In genomic region chr19:44258835-44259413, GRCh38 we compare ENCODE assay signal across 15 cellular contexts. TPM values are rescaled to one million over a fixed set of nuclear protein-coding genes. Genes with fewer than 3 reads are reported as not detected.
DNase-seq lines count a peak whose midpoint lies in the region; ATAC-seq, FAIRE-seq and TF ChIP-seq lines count a peak whose summit lies in the region.
"Had no signal": no experiment of that assay in that cellular context is flagged by ENCODE, and none has a peak within 500 bp of the region (broad histone marks: within the 10 kb centered on the region; RNA-seq: fewer than 3 reads in every experiment).

No MANE protein-coding gene starts in this region.

- no peaks in the 10 kb centered on the region for H3K79me2 ChIP-seq in HepG2 (ENCODE audit: insufficient read depth, low read length)

- FAIRE-seq in HepG2 (lab: Jason Lieb, UNC), result no peak
- FAIRE-seq: RCC 7860 had no signal

- H2AFZ ChIP-seq in HepG2 (ENCODE audit: low read length), result no peak overlapping the region

- H3K9ac ChIP-seq in HepG2 (ENCODE audit: insufficient read depth, low read depth, low read length), result no peak overlapping the region
- H3K9ac ChIP-seq in iPS-15b (ENCODE audit: low read depth, low read length), result no peak overlapping the region

- H3K9me3 ChIP-seq in HepG2 (ENCODE audit: low read length) (peaks cover 24% of the 10 kb centered on the region), right lobe of liver (peaks cover 0 to 15% (median 14%) of the 10 kb centered on the region in 4 donors), Panc1 (ENCODE audit: control insufficient read depth, insufficient read depth, low read depth, low read length) (peaks cover 8% of the 10 kb centered on the region; the same call in 1 of the 2 replicates), iPS-15b (ENCODE audit: control insufficient read depth, insufficient read depth, low read length) (no peaks in the 10 kb centered on the region)

- H3K27me3 ChIP-seq in HepG2 (ENCODE audit: control insufficient read depth in 1 of 2, insufficient read depth in 2 of 2, low read length in 2 of 2) (no peaks in the 10 kb centered on the region), right lobe of liver (no peaks in the 10 kb centered on the region), Panc1 (ENCODE audit: control insufficient read depth, insufficient read depth, low read length) (no peaks in the 10 kb centered on the region), iPS-15b (ENCODE audit: control insufficient read depth, insufficient read depth, low read length) (no peaks in the 10 kb centered on the region)
- H3K27me3 ChIP-seq: esophagus squamous epithelium, uterus had no signal

- TF ChIP-seq RAD21 in HepG2 (CRISPR knock-in tag; IDR thresholded peaks at IDR 0.05), result no peak

- H3K4me3 ChIP-seq in HepG2 (replicated peaks in 1 of 3; ENCODE audit: insufficient read depth in 1 of 3, low read depth in 2 of 3, low read length in 3 of 3) (no peak overlapping the region), right lobe of liver (no peak overlapping the region), Panc1 (ENCODE audit: low read depth in 2 of 2, low read length in 2 of 2) (peak overlapping the region; percentile 65 to 77), iPS-15b (ENCODE audit: low read depth, low read length) (peak overlapping the region; percentile 82)
- H3K4me3 ChIP-seq: uterus had no signal

- ATAC-seq in HepG2 (no peak), right lobe of liver (no peak), Panc1 (no peak), HG02970 (IDR thresholded peaks at IDR 0.05; ENCODE audit: low FRiP score, unreplicated experiment) (no peak)

- POLR2A ChIA-PET in HepG2 (lab: Yijun Ruan, JAX), result interaction anchor here (1.2 to 1.5 kb wide), 2 partner anchors 47 to 52 kb away, joined by 3 to 5 read pairs; partner anchors contain the start of gene ZNF227
- POLR2A ChIA-PET in Panc1 (lab: Charles Lee), result no interaction called here

- no peaks in the 10 kb centered on the region for H4K20me1 ChIP-seq in HepG2 (ENCODE audit: insufficient read depth, low read length)

- TF ChIP-seq POLR2A in HepG2 (IDR thresholded peaks at IDR 0.05; ENCODE audit: insufficient read depth in 1 of 2, low read depth in 2 of 2, low read length in 2 of 2), result no peak
- TF ChIP-seq POLR2A in right lobe of liver (IDR thresholded peaks at IDR 0.05), result no peak

- H3K4me1 ChIP-seq in HepG2 (ENCODE audit: insufficient read depth, low read length) (peaks cover 26% of the 10 kb centered on the region), right lobe of liver (peaks cover 0 to 4% (median 0%) of the 10 kb centered on the region in 4 donors), Panc1 (ENCODE audit: control insufficient read depth, insufficient read depth, low read length) (peaks cover 6% of the 10 kb centered on the region; the same call in 1 of the 2 replicates), iPS-15b (ENCODE audit: control insufficient read depth, insufficient read depth, low read length) (no peaks in the 10 kb centered on the region)
- H3K4me1 ChIP-seq: uterus had no signal

- TF ChIP-seq EP300 in HepG2 (IDR thresholded peaks at IDR 0.05; ENCODE audit: low read depth in 2 of 2, low read length in 2 of 2), result no peak
- TF ChIP-seq EP300 in HepG2 (CRISPR knock-in tag; IDR thresholded peaks at IDR 0.05; ENCODE audit: borderline replicate concordance), result no peak

- BruUV-seq in HepG2 (replicated peaks; lab: Mats Ljungman, UMichigan) (no TSS peak), Panc1 (replicated peaks; lab: Mats Ljungman, UMichigan) (no TSS peak)

- peak overlapping the region; percentile 72 for H3K4me2 ChIP-seq in HepG2 (ENCODE audit: low read depth, low read length)

- 96% methylated on average over 2 of the region's 2 CpGs for WGBS in HepG2 (ENCODE audit: low lambda C conversion rate)
- WGBS in right lobe of liver (ENCODE audit: insufficient coverage, low coverage, low lambda C conversion rate, missing lambda C conversion rate), result 91% methylated on average over 2 of the region's 2 CpGs

- in situ Hi-C loops in HepG2 (cut with HindIII; ENCODE audit: extremely low pct_ligation_motif_present, low pct_unique_long_range_greater_than_20kb), result no loop called here
- in situ Hi-C loops in Panc1 (cut with HindIII; ENCODE audit: low pct_unique_long_range_greater_than_20kb, low sequenced_read_pairs), result no loop called here

- CTCF ChIA-PET in HepG2 (lab: Yijun Ruan, JAX; ENCODE audit: low intra/inter-chr PET ratio, low total read pairs), result no interaction called here
- CTCF ChIA-PET in Panc1 (lab: Charles Lee), result interaction anchor here (0.7 kb wide), 1 partner anchor 478 kb away, joined by 4 read pairs; the partner anchor contains the start of gene KCNN4

- DNase-seq in HepG2 (ENCODE audit: low spot score) (no peak), right lobe of liver (no peak), Panc1 (ENCODE audit: low read depth, low spot score) (no peak), posterior cingulate gyrus (no peak), HCEC 1CT (no peak)
- DNase-seq in stimulated activated CD4-positive, alpha-beta T cell treated with anti-CD3 and anti-CD28 coated beads, Interleukin-15, amount 100 ng/mL, for 24 hours, result no peak
- DNase-seq: effector CD4-positive, alpha-beta T cell; GF-D8; KBM-7; SW 1271 had no signal

- TF ChIP-seq CTCF in HepG2 (CRISPR knock-in tag; IDR thresholded peaks at IDR 0.05) (no peak), right lobe of liver (IDR thresholded peaks at IDR 0.05) (no peak), Panc1 (IDR thresholded peaks at IDR 0.05) (no peak)

- intact Hi-C loops in HepG2 (cut with micrococcal nuclease; ENCODE audit: unreplicated experiment) (no loop called here), right lobe of liver (cut with DNase I) (no loop called here), Panc1 (cut with micrococcal nuclease; ENCODE audit: unreplicated experiment) (no loop called here), posterior cingulate gyrus (cut with DNase I) (no loop called here)

- H3K27ac ChIP-seq in HepG2 (ENCODE audit: extremely low read length, insufficient read depth, low read length) (no peak overlapping the region), right lobe of liver (no peak overlapping the region), Panc1 (ENCODE audit: low read length) (no peak overlapping the region; the same call in 1 of the 2 replicates)
- H3K27ac ChIP-seq: uterus had no signal

- H3K36me3 ChIP-seq in HepG2 (replicated peaks in 1 of 2; ENCODE audit: control insufficient read depth in 1 of 2, insufficient read depth in 2 of 2, low read length in 2 of 2), result no peaks in the 10 kb centered on the region
- no peaks in the 10 kb centered on the region for H3K36me3 ChIP-seq in right lobe of liver
- H3K36me3 ChIP-seq in Panc1 (ENCODE audit: control insufficient read depth, insufficient read depth, low read length), result no peaks in the 10 kb centered on the region
- H3K36me3 ChIP-seq in iPS-15b (ENCODE audit: control insufficient read depth, insufficient read depth, low read length), result no peaks in the 10 kb centered on the region
- H3K36me3 ChIP-seq: esophagus squamous epithelium, uterus had no signal

RNA-seq across cellular contexts. Expression of gene ZNF233, which starts 0.8 kb away (rescaled TPM):
- total RNA-seq in HepG2 (2016; rRNA removed; fragmentation: Illumina TruSeq; extraction: Trizol) (2.0 and 2.1 TPM in 2 replicates), right lobe of liver (not detected), Panc1 (2021; ENCODE audit: unreplicated experiment) (1.8 TPM)
- total RNA-seq in HepG2 (2016; cell fraction: cytosol; rRNA removed; fragmentation: Illumina TruSeq; extraction: Trizol; ENCODE audit: low read depth), result 0.53 and 0.81 TPM in 2 replicates
- total RNA-seq in HepG2 (2016; cell fraction: insoluble cytoplasmic fraction; rRNA removed; fragmentation: Illumina TruSeq; extraction: Trizol), result 1.7 and 2.8 TPM in 2 replicates
- 0.59 and 0.96 TPM in 2 replicates for total RNA-seq in HepG2 (2016; cell fraction: membrane; rRNA removed; fragmentation: Illumina TruSeq; extraction: Trizol)
- total RNA-seq in HepG2 (2016; cell fraction: nucleus; rRNA removed; fragmentation: Illumina TruSeq; extraction: Trizol), result 1.4 and 2.1 TPM in 2 replicates
- 0.49 and 0.93 TPM in 2 replicates for polyA plus RNA-seq in HepG2 (2011; rRNA removed)
- 0.42 and 0.58 TPM in 2 replicates for polyA plus RNA-seq in HepG2 (2011; cell fraction: cytosol; rRNA removed)
- 0.79 and 0.99 TPM in 2 replicates for polyA plus RNA-seq in HepG2 (2011; cell fraction: nucleus; rRNA removed)
- 0.61 and 1.1 TPM in 2 replicates for polyA plus RNA-seq in HepG2 (2012)
- polyA plus RNA-seq in HepG2 (2016; cell fraction: cytosol; fragmentation: Illumina TruSeq; extraction: Trizol; ENCODE audit: low read depth), result 0.09 and 0.17 TPM in 2 replicates
- polyA plus RNA-seq in HepG2 (2016; cell fraction: insoluble cytoplasmic fraction; fragmentation: Illumina TruSeq; extraction: Trizol; ENCODE audit: low read depth), result 1.2 and 1.6 TPM in 2 replicates
- 0.16 TPM in 2 replicates for polyA plus RNA-seq in HepG2 (2016; cell fraction: membrane; fragmentation: Illumina TruSeq; extraction: Trizol; ENCODE audit: low read depth)
- polyA plus RNA-seq in HepG2 (2016; cell fraction: nucleus; fragmentation: Illumina TruSeq; extraction: Trizol; ENCODE audit: insufficient read depth, low read depth), result 1.3 and 1.5 TPM in 2 replicates
- 0.35 and 1.8 TPM in 2 replicates for polyA minus RNA-seq in HepG2 (2011; rRNA and poly(A)+ RNA removed; ENCODE audit: low replicate concordance)
- polyA minus RNA-seq in HepG2 (2011; cell fraction: cytosol; rRNA and poly(A)+ RNA removed), result 0.53 and 1.1 TPM in 2 replicates
- polyA minus RNA-seq in HepG2 (2011; cell fraction: nucleus; rRNA and poly(A)+ RNA removed), result 2.7 and 4.1 TPM in 2 replicates
- polyA plus RNA-seq in Panc1 (2012; ENCODE audit: insufficient read length), result 1.1 TPM

RNA-seq across cellular contexts. Expression of gene ZNF235, which starts 45.9 kb away (rescaled TPM):
- 5.5 and 5.9 TPM in 2 replicates for total RNA-seq in HepG2 (2016; rRNA removed; fragmentation: Illumina TruSeq; extraction: Trizol)
- total RNA-seq in HepG2 (2016; cell fraction: cytosol; rRNA removed; fragmentation: Illumina TruSeq; extraction: Trizol; ENCODE audit: low read depth), result 0.79 and 1.3 TPM in 2 replicates
- total RNA-seq in HepG2 (2016; cell fraction: insoluble cytoplasmic fraction; rRNA removed; fragmentation: Illumina TruSeq; extraction: Trizol), result 6.4 and 7.2 TPM in 2 replicates
- total RNA-seq in HepG2 (2016; cell fraction: membrane; rRNA removed; fragmentation: Illumina TruSeq; extraction: Trizol), result 3.3 and 3.5 TPM in 2 replicates
- total RNA-seq in HepG2 (2016; cell fraction: nucleus; rRNA removed; fragmentation: Illumina TruSeq; extraction: Trizol), result 9.6 and 10.6 TPM in 2 replicates
- polyA plus RNA-seq in HepG2 (2011; rRNA removed), result 4.3 and 4.8 TPM in 2 replicates
- polyA plus RNA-seq in HepG2 (2011; cell fraction: cytosol; rRNA removed), result 1.3 and 3.3 TPM in 2 replicates
- polyA plus RNA-seq in HepG2 (2011; cell fraction: nucleus; rRNA removed), result 4.6 and 6.1 TPM in 2 replicates
- polyA plus RNA-seq in HepG2 (2012), result 3.5 and 3.6 TPM in 2 replicates
- 0.54 TPM in 2 replicates for polyA plus RNA-seq in HepG2 (2016; cell fraction: cytosol; fragmentation: Illumina TruSeq; extraction: Trizol; ENCODE audit: low read depth)
- 3.8 and 4.5 TPM in 2 replicates for polyA plus RNA-seq in HepG2 (2016; cell fraction: insoluble cytoplasmic fraction; fragmentation: Illumina TruSeq; extraction: Trizol; ENCODE audit: low read depth)
- 1.2 and 1.5 TPM in 2 replicates for polyA plus RNA-seq in HepG2 (2016; cell fraction: membrane; fragmentation: Illumina TruSeq; extraction: Trizol; ENCODE audit: low read depth)
- 9.6 and 10.9 TPM in 2 replicates for polyA plus RNA-seq in HepG2 (2016; cell fraction: nucleus; fragmentation: Illumina TruSeq; extraction: Trizol; ENCODE audit: insufficient read depth, low read depth)
- polyA minus RNA-seq in HepG2 (2011; rRNA and poly(A)+ RNA removed; ENCODE audit: low replicate concordance), result 3.8 and 5.7 TPM in 2 replicates
- polyA minus RNA-seq in HepG2 (2011; cell fraction: cytosol; rRNA and poly(A)+ RNA removed), result 1.2 and 1.9 TPM in 2 replicates
- 25.9 and 29.5 TPM in 2 replicates for polyA minus RNA-seq in HepG2 (2011; cell fraction: nucleus; rRNA and poly(A)+ RNA removed)
- 1 to 10 TPM; 1.3 to 2.7 (median 1.9) TPM for total RNA-seq in right lobe of liver
- total RNA-seq in Panc1 (2021; ENCODE audit: unreplicated experiment), result 5.1 TPM
- 2.8 TPM for polyA plus RNA-seq in Panc1 (2012; ENCODE audit: insufficient read length)

RNA-seq across cellular contexts. Expression of gene ZNF227, which starts 46.6 kb away (rescaled TPM):
- total RNA-seq in HepG2 (2016; rRNA removed; fragmentation: Illumina TruSeq; extraction: Trizol) (16.8 and 23.2 TPM in 2 replicates), right lobe of liver (1 to 10 TPM; 4.5 to 8.5 (median 6.8) TPM), Panc1 (2021; ENCODE audit: unreplicated experiment) (15.4 TPM)
- 3.0 and 4.0 TPM in 2 replicates for total RNA-seq in HepG2 (2016; cell fraction: cytosol; rRNA removed; fragmentation: Illumina TruSeq; extraction: Trizol; ENCODE audit: low read depth)
- total RNA-seq in HepG2 (2016; cell fraction: insoluble cytoplasmic fraction; rRNA removed; fragmentation: Illumina TruSeq; extraction: Trizol), result 15.1 and 19.2 TPM in 2 replicates
- 8.6 and 9.1 TPM in 2 replicates for total RNA-seq in HepG2 (2016; cell fraction: membrane; rRNA removed; fragmentation: Illumina TruSeq; extraction: Trizol)
- total RNA-seq in HepG2 (2016; cell fraction: nucleus; rRNA removed; fragmentation: Illumina TruSeq; extraction: Trizol), result 15.4 and 18.9 TPM in 2 replicates
- 3.1 and 4.7 TPM in 2 replicates for polyA plus RNA-seq in HepG2 (2011; rRNA removed)
- polyA plus RNA-seq in HepG2 (2011; cell fraction: cytosol; rRNA removed), result 1.9 and 3.6 TPM in 2 replicates
- 2.7 and 3.7 TPM in 2 replicates for polyA plus RNA-seq in HepG2 (2011; cell fraction: nucleus; rRNA removed)
- polyA plus RNA-seq in HepG2 (2012), result 8.8 and 9.1 TPM in 2 replicates
- polyA plus RNA-seq in HepG2 (2016; cell fraction: cytosol; fragmentation: Illumina TruSeq; extraction: Trizol; ENCODE audit: low read depth), result 1.5 and 2.0 TPM in 2 replicates
- 10.6 and 12.3 TPM in 2 replicates for polyA plus RNA-seq in HepG2 (2016; cell fraction: insoluble cytoplasmic fraction; fragmentation: Illumina TruSeq; extraction: Trizol; ENCODE audit: low read depth)
- 2.6 and 2.7 TPM in 2 replicates for polyA plus RNA-seq in HepG2 (2016; cell fraction: membrane; fragmentation: Illumina TruSeq; extraction: Trizol; ENCODE audit: low read depth)
- 10.9 and 12.5 TPM in 2 replicates for polyA plus RNA-seq in HepG2 (2016; cell fraction: nucleus; fragmentation: Illumina TruSeq; extraction: Trizol; ENCODE audit: insufficient read depth, low read depth)
- 8.1 and 15.3 TPM in 2 replicates for polyA minus RNA-seq in HepG2 (2011; rRNA and poly(A)+ RNA removed; ENCODE audit: low replicate concordance)
- polyA minus RNA-seq in HepG2 (2011; cell fraction: cytosol; rRNA and poly(A)+ RNA removed), result 4.6 and 5.8 TPM in 2 replicates
- polyA minus RNA-seq in HepG2 (2011; cell fraction: nucleus; rRNA and poly(A)+ RNA removed), result 33.1 and 39.8 TPM in 2 replicates
- polyA plus RNA-seq in Panc1 (2012; ENCODE audit: insufficient read length), result 4.7 TPM

Comparison
In these comparisons a context has a peak if more than half of its experiments do, and no peak if none do; other contexts are left out.
1. H3K4me3 ChIP-seq: peak in Panc1 (2 of 2) and iPS-15b (single experiment); none in HepG2 (0 of 3) and right lobe of liver (0 of 3).